35 cellular contexts compared by ENCODE assay signal in genomic region chr20:8865636-8866035, GRCh38.
"Had no signal": no experiment of that assay in that cellular context is flagged by ENCODE, and none has a peak within 500 bp of the region (broad histone marks: within the 10 kb centered on the region; RNA-seq: fewer than 3 reads in every experiment).

No MANE protein-coding gene starts in this region.

- H3K9me3 ChIP-seq: MG63 had no signal

- H3K4me3 ChIP-seq: MG63 had no signal

- H3K27ac ChIP-seq: KMS-11 had no signal

- H3K4me2 ChIP-seq: KMS-11 had no signal

- H3K36me3 ChIP-seq: MG63 had no signal

- H3K9ac ChIP-seq: KMS-11 had no signal

- H3K27me3 ChIP-seq: MG63 had no signal

- DNase-seq: Karpas-422, Kasumi-1, MG63, MM.1S, MV-4-11, NCI-H1048, NCI-H1092, NCI-H1092 treated with DMSO at 0.1 percent for 48 hours, NCI-H1105, NCI-H1105 treated with DMSO at 0.1 percent for 48 hours, NCI-H1417, NCI-H1417 treated with DMSO at 0.1 percent for 48 hours, NCI-H1436, NCI-H1436 treated with DMSO at 0.1 percent for 48 hours, NCI-H146, NCI-H1694, NCI-H1694 treated with DMSO at 0.1 percent for 48 hours, NCI-H187 treated with DMSO at 0.1 percent for 48 hours, NCI-H1930, NCI-H2029, NCI-H2029 treated with DMSO at 0.1 percent for 48 hours, NCI-H2081, NCI-H2081 treated with DMSO at 0.1 percent for 48 hours, NCI-H2107, NCI-H2171, NCI-H2171 treated with DMSO at 0.1 percent for 48 hours, NCI-H2227 treated with DMSO at 0.1 percent for 48 hours, NCI-H226, NCI-H345, NCI-H446, NCI-H446 treated with DMSO at 0.1 percent for 48 hours, NCI-H510A, NCI-H510A treated with DMSO at 0.1 percent for 48 hours, NCI-H524 had no signal
